Comparison of ENCODE assay signal across 8 cellular contexts in the genomic region with DNA sequence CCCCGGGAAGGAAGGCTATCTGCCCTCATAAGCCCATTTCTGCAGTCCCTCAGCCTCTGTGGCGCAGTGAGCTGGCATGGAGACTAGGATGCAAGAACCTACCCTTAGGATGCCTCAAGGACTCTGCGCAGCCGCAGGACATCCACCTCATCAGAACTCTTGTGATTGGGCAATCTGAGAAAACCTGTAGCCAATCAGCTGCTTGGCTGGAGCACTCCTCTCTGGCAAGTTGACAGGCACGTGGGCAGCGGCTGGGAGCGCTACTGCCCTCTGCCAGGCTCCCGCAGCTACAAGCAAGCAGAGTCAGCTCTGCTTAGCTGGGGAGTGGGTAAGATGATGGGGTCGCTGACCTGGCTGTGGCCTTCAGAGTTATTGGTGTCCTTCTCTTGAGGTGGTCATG. TPM values are rescaled to one million over a fixed set of nuclear protein-coding genes. Genes with fewer than 3 reads are reported as not detected.
DNase-seq lines count a peak whose midpoint lies in the region; ATAC-seq and TF ChIP-seq lines count a peak whose summit lies in the region.

No MANE protein-coding gene starts in this region.

- no peak overlapping the region for H2BK5ac ChIP-seq in neuronal stem cell (ENCODE audit: low read length)

- peak; percentile 74 for DNase-seq in activated effector memory CD4-positive, alpha-beta T cell treated with anti-CD3 and anti-CD28 coated beads, Interleukin-2, amount 50 U/mL, for 16 hours
- DNase-seq in activated effector memory CD4-positive, alpha-beta T cell treated with Interleukin-2 at 50 U/mL for 16 hours, result no peak
- peak; percentile 82 for DNase-seq in NCI-H446 treated with DMSO at 0.1 percent for 48 hours (lab: John Stamatoyannopoulos, UW)
- DNase-seq in activated T-cell treated with anti-CD3 and anti-CD28 coated beads, Interleukin-2, amount 50 U/mL, for 72 hours, result peak; percentile 49 to 66
- peak; percentile 48 to 84 for DNase-seq in foreskin keratinocyte
- DNase-seq in neuronal stem cell (ENCODE audit: low spot score), result no peak
- no peak for DNase-seq in mesenteric fat pad (ENCODE audit: low spot score)

- no peaks in the 10 kb centered on the region for H3K36me3 ChIP-seq in neuronal stem cell (replicated peaks in 1 of 2; ENCODE audit: control insufficient read depth in 2 of 2, insufficient read depth in 2 of 2, low read length in 2 of 2)

- H3K18ac ChIP-seq in neuronal stem cell (ENCODE audit: low read length), result no peak overlapping the region

- no peaks in the 10 kb centered on the region for H3K9me3 Mint-ChIP-seq in activated T-cell treated with anti-CD3 and anti-CD28 coated beads, Interleukin-2, amount 50 U/mL, for 72 hours

- peaks cover 36% of the 10 kb centered on the region for H3K4me1 Mint-ChIP-seq in activated T-cell treated with anti-CD3 and anti-CD28 coated beads, Interleukin-2, amount 50 U/mL, for 72 hours (ENCODE audit: low read depth)

- no peak overlapping the region for H2BK15ac ChIP-seq in neuronal stem cell (ENCODE audit: low read length)

- H3K27me3 Mint-ChIP-seq in activated T-cell treated with anti-CD3 and anti-CD28 coated beads, Interleukin-2, amount 50 U/mL, for 72 hours (ENCODE audit: low read depth), result peaks cover 10% of the 10 kb centered on the region

- peak; percentile 51 for TF ChIP-seq CTCF in foreskin keratinocyte (conservative IDR thresholded peaks at IDR 0.05)

- H3K79me1 ChIP-seq in neuronal stem cell (ENCODE audit: low read depth, low read length), result no peaks in the 10 kb centered on the region

- no peak overlapping the region for H3K27ac Mint-ChIP-seq in activated T-cell treated with anti-CD3 and anti-CD28 coated beads, Interleukin-2, amount 50 U/mL, for 72 hours

- H3K14ac ChIP-seq in neuronal stem cell (ENCODE audit: low read length), result no peak overlapping the region

- H3K36me3 Mint-ChIP-seq in activated T-cell treated with anti-CD3 and anti-CD28 coated beads, Interleukin-2, amount 50 U/mL, for 72 hours (ENCODE audit: insufficient read depth in 2 of 2), result peaks cover 0 to 3% of the 10 kb centered on the region in 2 donors

- no peak overlapping the region for H2BK12ac ChIP-seq in neuronal stem cell (ENCODE audit: low read length)

- H3K27ac ChIP-seq in foreskin keratinocyte (no peak overlapping the region), neuronal stem cell (replicated peaks; ENCODE audit: low read length) (no peak overlapping the region)

- H3K27me3 ChIP-seq in foreskin keratinocyte (no peaks in the 10 kb centered on the region), neuronal stem cell (ENCODE audit: control insufficient read depth in 3 of 3, insufficient read depth in 3 of 3, low read depth in 1 of 3, low read length in 3 of 3) (no peaks in the 10 kb centered on the region)

- no peak overlapping the region for H3K4me2 ChIP-seq in neuronal stem cell (ENCODE audit: insufficient read depth, low read length, poor library complexity, severe bottlenecking)

- H3K4me3 Mint-ChIP-seq in activated T-cell treated with anti-CD3 and anti-CD28 coated beads, Interleukin-2, amount 50 U/mL, for 72 hours, result no peak overlapping the region

- H3K9me3 ChIP-seq in neuronal stem cell (replicated peaks in 1 of 2; ENCODE audit: control insufficient read depth in 2 of 2, insufficient read depth in 1 of 2, low read depth in 1 of 2, low read length in 2 of 2), result no peaks in the 10 kb centered on the region

- H2AK5ac ChIP-seq in neuronal stem cell (ENCODE audit: low read depth, low read length), result no peak overlapping the region

- H3K4ac ChIP-seq in neuronal stem cell (ENCODE audit: low read length), result no peak overlapping the region

- H3K23ac ChIP-seq in neuronal stem cell (ENCODE audit: low read depth, low read length, poor library complexity), result no peak overlapping the region

- no peak overlapping the region for H3K9ac ChIP-seq in neuronal stem cell (ENCODE audit: low read depth, low read length, poor library complexity)

- H4K91ac ChIP-seq in neuronal stem cell (ENCODE audit: low read depth, low read length, poor library complexity), result no peak overlapping the region

- H3K4me1 ChIP-seq in foreskin keratinocyte (peaks cover 17% of the 10 kb centered on the region), neuronal stem cell (ENCODE audit: control insufficient read depth in 2 of 2, insufficient read depth in 1 of 2, low read depth in 1 of 2, low read length in 2 of 2) (no peaks in the 10 kb centered on the region)

- H3K4me3 ChIP-seq in neuronal stem cell (ENCODE audit: low read length in 2 of 2), result peak overlapping the region in 1 of 2 donors; percentile 20

- no CpG with 5 or more reads among the region's 9 CpGs for WGBS in neuronal stem cell (ENCODE audit: extremely low coverage in 2 of 2, insufficient read length in 2 of 2, insufficient replicate concordance in 1 of 2), 2 donors

- peak in 1 of 2 donors; percentile 4 for ATAC-seq in activated T-cell treated with anti-CD3 and anti-CD28 coated beads, Interleukin-2, amount 50 U/mL, for 72 hours (replicated peaks in 1 of 2)
- peak; percentile 8 for ATAC-seq in foreskin keratinocyte
- ATAC-seq in HG03039 (IDR thresholded peaks at IDR 0.05; ENCODE audit: unreplicated experiment), result no peak

- no peak overlapping the region for H2BK120ac ChIP-seq in neuronal stem cell (ENCODE audit: low read depth, low read length)

- peak overlapping the region; percentile 1 for H2AFZ ChIP-seq in neuronal stem cell (ENCODE audit: low read length)

- no peak overlapping the region for H4K8ac ChIP-seq in neuronal stem cell (ENCODE audit: low read depth, low read length)

RNA-seq across cellular contexts. Expression of a gene that starts 1.5 kb away (rescaled TPM):
- 10 to 100 TPM; 35.7 to 44.0 TPM for total RNA-seq in activated T-cell treated with anti-CD3 and anti-CD28 coated beads, Interleukin-2, amount 50 U/mL, for 72 hours
- total RNA-seq in foreskin keratinocyte (28.6 and 29.9 TPM in 2 replicates), mesenteric fat pad (28.4 TPM)
- polyA plus RNA-seq in foreskin keratinocyte, result 37.0 and 40.6 TPM in 2 replicates
- polyA plus RNA-seq in neuronal stem cell (2013, experiment 1 of 2), result 30.6 TPM
- polyA plus RNA-seq in neuronal stem cell (2013, experiment 2 of 2), result 28.7 TPM

RNA-seq across cellular contexts. Expression of a gene that starts 8.2 kb away (rescaled TPM):
- not detected for total RNA-seq in activated T-cell treated with anti-CD3 and anti-CD28 coated beads, Interleukin-2, amount 50 U/mL, for 72 hours
- total RNA-seq in foreskin keratinocyte (not detected in 2 replicates), mesenteric fat pad (21.8 TPM)
- polyA plus RNA-seq in foreskin keratinocyte, result 0.03 TPM in 1 of 2 replicates, not detected in the other
- 24.1 TPM for polyA plus RNA-seq in neuronal stem cell (2013, experiment 1 of 2)
- polyA plus RNA-seq in neuronal stem cell (2013, experiment 2 of 2), result 22.1 TPM

RNA-seq across cellular contexts. Expression of a gene that starts 24.8 kb away (rescaled TPM):
- 10 to 100 TPM; 10.5 to 12.3 TPM for total RNA-seq in activated T-cell treated with anti-CD3 and anti-CD28 coated beads, Interleukin-2, amount 50 U/mL, for 72 hours
- total RNA-seq in foreskin keratinocyte, result 4.0 and 4.5 TPM in 2 replicates
- 3.0 and 4.2 TPM in 2 replicates for polyA plus RNA-seq in foreskin keratinocyte
- 8.3 TPM for polyA plus RNA-seq in neuronal stem cell (2013, experiment 1 of 2)
- polyA plus RNA-seq in neuronal stem cell (2013, experiment 2 of 2), result 7.7 TPM
- 8.6 TPM for total RNA-seq in mesenteric fat pad

RNA-seq across cellular contexts. Expression of a gene that starts 28.6 kb away (rescaled TPM):
- total RNA-seq in activated T-cell treated with anti-CD3 and anti-CD28 coated beads, Interleukin-2, amount 50 U/mL, for 72 hours, result 10 to 100 TPM; 50.8 to 50.9 TPM
- total RNA-seq in foreskin keratinocyte (79.1 and 83.8 TPM in 2 replicates), mesenteric fat pad (35.0 TPM)
- polyA plus RNA-seq in foreskin keratinocyte, result 115 and 118 TPM in 2 replicates
- polyA plus RNA-seq in neuronal stem cell (2013, experiment 1 of 2), result 58.7 TPM
- 59.3 TPM for polyA plus RNA-seq in neuronal stem cell (2013, experiment 2 of 2)

RNA-seq across cellular contexts. Expression of a gene that starts 47.0 kb away (rescaled TPM):
- total RNA-seq in activated T-cell treated with anti-CD3 and anti-CD28 coated beads, Interleukin-2, amount 50 U/mL, for 72 hours, result 10 to 100 TPM; 22.9 to 31.5 TPM
- total RNA-seq in foreskin keratinocyte (13.2 and 14.5 TPM in 2 replicates), mesenteric fat pad (35.0 TPM)
- polyA plus RNA-seq in foreskin keratinocyte, result 15.0 and 17.4 TPM in 2 replicates
- 1.1 TPM for polyA plus RNA-seq in neuronal stem cell (2013, experiment 1 of 2)
- polyA plus RNA-seq in neuronal stem cell (2013, experiment 2 of 2), result 0.91 TPM

Comparison
In these comparisons a context has a peak if more than half of its experiments do, and no peak if none do; other contexts are left out.
1. DNase-seq: peak in activated effector memory CD4-positive, alpha-beta T cell treated with anti-CD3 and anti-CD28 coated beads, Interleukin-2, amount 50 U/mL, for 16 hours (single experiment), NCI-H446 treated with DMSO at 0.1 percent for 48 hours (single experiment), activated T-cell treated with anti-CD3 and anti-CD28 coated beads, Interleukin-2, amount 50 U/mL, for 72 hours (2 of 2) and foreskin keratinocyte (2 of 2); none in activated effector memory CD4-positive, alpha-beta T cell treated with Interleukin-2 at 50 U/mL for 16 hours (single experiment), neuronal stem cell (single experiment) and mesenteric fat pad (single experiment).
2. RNA of a gene that starts 8.2 kb away (total RNA-seq): 21.8 TPM in mesenteric fat pad (single experiment); not detected in foreskin keratinocyte and not detected in activated T-cell treated with anti-CD3 and anti-CD28 coated beads, Interleukin-2, amount 50 U/mL, for 72 hours; every median in the first group is over 10 times any median in the second.